20 cellular contexts compared by ENCODE assay signal in the genomic region with DNA sequence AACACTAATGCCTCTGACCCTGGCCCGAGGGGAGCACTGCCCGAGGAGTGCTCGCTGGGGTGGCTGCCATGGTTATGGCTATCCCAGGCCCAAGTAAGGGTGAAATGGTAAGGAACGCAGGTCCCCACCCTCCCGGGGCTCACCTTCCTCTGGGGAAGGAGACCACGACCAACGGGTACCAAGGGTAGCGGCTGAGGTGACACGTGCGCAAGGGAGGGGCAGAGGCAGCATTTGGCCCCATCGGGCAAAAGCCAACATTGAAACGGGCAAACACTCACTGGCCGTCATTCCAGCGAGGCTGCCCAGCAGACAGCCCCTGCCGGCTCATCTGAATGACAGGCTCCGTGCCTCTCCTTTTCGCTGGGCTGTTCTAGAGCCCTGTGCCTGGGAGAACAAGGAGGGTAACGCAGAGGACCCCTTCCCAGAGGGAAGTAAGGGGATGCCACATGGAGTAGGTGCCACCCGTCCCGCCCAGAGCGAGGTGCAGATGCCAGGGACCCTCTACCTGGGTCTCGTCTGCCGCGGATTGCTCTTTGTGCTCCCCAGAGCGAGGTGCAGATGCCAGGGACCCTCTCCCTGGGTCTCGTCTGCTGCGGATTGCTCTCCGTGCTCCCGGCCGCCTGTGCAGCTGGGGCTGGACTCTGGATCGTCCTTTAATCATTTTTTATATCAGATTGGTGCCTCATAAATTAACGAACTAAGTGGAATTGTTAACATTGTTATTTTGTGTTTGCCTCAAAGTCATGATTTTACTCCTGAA. TPM values are rescaled to one million over a fixed set of nuclear protein-coding genes. Genes with fewer than 3 reads are reported as not detected.
DNase-seq lines count a peak whose midpoint lies in the region; ATAC-seq and TF ChIP-seq lines count a peak whose summit lies in the region.
"Had no signal": no experiment of that assay in that cellular context is flagged by ENCODE, and none has a peak within 500 bp of the region (broad histone marks: within the 10 kb centered on the region; RNA-seq: fewer than 3 reads in every experiment).

No MANE protein-coding gene starts in this region.

- 56 to 58% methylated on average over 14 to 29 of the region's 32 CpGs for WGBS in body of pancreas, 2 donors
- 88 to 92% methylated on average over 26 to 31 of the region's 32 CpGs for WGBS in thyroid gland, 2 donors

- no peaks in the 10 kb centered on the region for H3K27me3 ChIP-seq in right atrium auricular region
- H3K27me3 ChIP-seq in body of pancreas = no peaks in the 10 kb centered on the region
- peaks cover 5% of the 10 kb centered on the region for H3K27me3 ChIP-seq in osteoblast (ENCODE audit: insufficient read depth, low read length)
- no peaks in the 10 kb centered on the region for H3K27me3 ChIP-seq in thyroid gland

- H3K4me2 ChIP-seq in osteoblast (ENCODE audit: insufficient read depth, low read length) = no peak overlapping the region

- no peaks in the 10 kb centered on the region for H4K20me1 ChIP-seq in osteoblast (ENCODE audit: insufficient read depth, low read length)

- intact Hi-C loops in cardiac septum (cut with DNase I) (no loop called here), body of pancreas (cut with DNase I) (no loop called here), thyroid gland (cut with DNase I) (no loop called here)

- ATAC-seq in body of pancreas = peak; percentile 5

- no peak overlapping the region for H2AFZ ChIP-seq in osteoblast (ENCODE audit: low read length)

- no peaks in the 10 kb centered on the region for H3K9me3 ChIP-seq in right atrium auricular region
- no peaks in the 10 kb centered on the region for H3K9me3 ChIP-seq in body of pancreas
- H3K9me3 ChIP-seq in osteoblast (ENCODE audit: low read depth, low read length) = no peaks in the 10 kb centered on the region
- no peaks in the 10 kb centered on the region for H3K9me3 ChIP-seq in thyroid gland
- H3K9me3 ChIP-seq: HAP-1, MG63 had no signal

- peak; percentile 60 for DNase-seq in cardiac septum (ENCODE audit: low spot score)
- no peak for DNase-seq in right atrium auricular region (ENCODE audit: low spot score)
- DNase-seq in body of pancreas = peak in 1 of 4 donors; percentile 10
- DNase-seq in osteoblast (ENCODE audit: insufficient read length, low spot score, missing footprints) = peak; percentile 62
- no peak for DNase-seq in NCI-H524 (lab: John Stamatoyannopoulos, UW)
- no peak for DNase-seq in retina
- no peak for DNase-seq in thyroid gland
- DNase-seq: ACHN, C1 segment of cervical spinal cord, DMS53, Kasumi-1, MG63, NCI-H1048, NCI-H1436 treated with DMSO at 0.1 percent for 48 hours, NCI-H2029, NCI-H2171, NCI-H446 treated with DMSO at 0.1 percent for 48 hours, SIG-M5 had no signal

- TF ChIP-seq POLR2A in body of pancreas (IDR thresholded peaks at IDR 0.05) = no peak
- TF ChIP-seq POLR2A in thyroid gland (IDR thresholded peaks at IDR 0.05) = no peak

- H3K27ac ChIP-seq in right atrium auricular region (no peak overlapping the region), body of pancreas (peak overlapping the region in 3 of 4 donors; percentile 56 to 61 (median 60)), osteoblast (ENCODE audit: low read depth, low read length) (no peak overlapping the region), thyroid gland (no peak overlapping the region)

- TF ChIP-seq CTCF in right atrium auricular region (IDR thresholded peaks at IDR 0.05) (no peak), body of pancreas (IDR thresholded peaks at IDR 0.05) (no peak), osteoblast (IDR thresholded peaks at IDR 0.05; ENCODE audit: extremely low read depth, low read depth, low read length) (no peak), thyroid gland (IDR thresholded peaks at IDR 0.05) (no peak)

- H3K4me1 ChIP-seq in right atrium auricular region (no peaks in the 10 kb centered on the region), body of pancreas (peaks cover 19% of the 10 kb centered on the region), osteoblast (ENCODE audit: insufficient read depth, low read length) (no peaks in the 10 kb centered on the region), thyroid gland (no peaks in the 10 kb centered on the region)
- H3K4me1 ChIP-seq: HAP-1 had no signal

- H3K79me2 ChIP-seq in osteoblast (ENCODE audit: insufficient read depth, low read length) = no peaks in the 10 kb centered on the region

- no peaks in the 10 kb centered on the region for H3K36me3 ChIP-seq in right atrium auricular region
- no peaks in the 10 kb centered on the region for H3K36me3 ChIP-seq in body of pancreas (replicated peaks in 1 of 2; ENCODE audit: insufficient read depth in 1 of 2, low read depth in 2 of 2)
- H3K36me3 ChIP-seq in osteoblast (ENCODE audit: insufficient read depth, low read length) = no peaks in the 10 kb centered on the region
- no peaks in the 10 kb centered on the region for H3K36me3 ChIP-seq in thyroid gland
- H3K36me3 ChIP-seq: HAP-1, MG63 had no signal

- H3K4me3 ChIP-seq in right atrium auricular region (no peak overlapping the region), body of pancreas (no peak overlapping the region), osteoblast (ENCODE audit: insufficient read depth, low read length) (no peak overlapping the region), thyroid gland (replicated peaks in 1 of 3) (no peak overlapping the region)
- H3K4me3 ChIP-seq: HAP-1, MG63 had no signal

RNA-seq across cellular contexts. Expression of a gene that starts 16.2 kb away (rescaled TPM):
- total RNA-seq in cardiac septum (not detected), right atrium auricular region (not detected), body of pancreas (not detected), osteoblast (not detected in 2 replicates), thyroid gland (under 1 TPM in 1 of 4 donors, not detected in 3; 0.67 TPM)
- total RNA-seq: CD8-positive, alpha-beta memory T cell had no signal

RNA-seq across cellular contexts. Expression of a gene that starts 31.5 kb away (rescaled TPM):
- total RNA-seq in cardiac septum (12.9 TPM), right atrium auricular region (1 to 10 TPM in 1 of 2 donors, under 1 TPM in 1; 0.22 to 3.3 TPM), body of pancreas (10 to 100 TPM; 15.2 to 16.6 TPM), osteoblast (6.5 and 8.3 TPM in 2 replicates), thyroid gland (10 to 100 TPM; 15.7 to 54.3 (median 27.6) TPM)
- total RNA-seq: CD8-positive, alpha-beta memory T cell had no signal

Comparison
In these comparisons a context has a peak if more than half of its experiments do, and no peak if none do; other contexts are left out.
1. DNase-seq: peak in cardiac septum (single experiment) and osteoblast (single experiment); none in right atrium auricular region (single experiment), NCI-H524 (0 of 2), retina (single experiment) and thyroid gland (0 of 2).
2. H3K27ac ChIP-seq: peak in body of pancreas (3 of 4); none in right atrium auricular region (0 of 2), osteoblast (single experiment) and thyroid gland (0 of 3).